ENCODE assay signal across 8 cellular contexts in genomic region chr1:234970371-234970730, GRCh38.
DNase-seq lines count a peak whose midpoint lies in the region; ATAC-seq, FAIRE-seq and TF ChIP-seq lines count a peak whose summit lies in the region.

No MANE protein-coding gene starts in this region.

- H3K4me1 Mint-ChIP-seq in T-helper 1 cell treated with Interleukin-12 subunit alpha and Interleukin-12 subunit beta and Interleukin-4 antibody, amounts not matched to agents 30 μg/mL and 1 μg/mL, for 36 hours (ENCODE audit: low read depth), result peaks cover 62% of the 10 kb centered on the region

- TF ChIP-seq CTCF in astrocyte of the cerebellum (IDR thresholded peaks at IDR 0.05; ENCODE audit: low read depth, low read length, missing control alignments) (no peak), HepG2 (CRISPR knock-in tag; IDR thresholded peaks at IDR 0.05) (no peak), A673 (conservative IDR thresholded peaks at IDR 0.05; ENCODE audit: low read depth, low read length) (no peak)

- H3K4me3 Mint-ChIP-seq in T-helper 1 cell treated with Interleukin-12 subunit alpha and Interleukin-12 subunit beta and Interleukin-4 antibody, amounts not matched to agents 30 μg/mL and 1 μg/mL, for 36 hours, result peak overlapping the region; percentile 47

- WGBS in HepG2 (ENCODE audit: low lambda C conversion rate), result 98% methylated on average over 5 of the region's 5 CpGs
- 45% methylated on average over 5 of the region's 5 CpGs for WGBS in thymus

- H3K27me3 ChIP-seq in HepG2 (ENCODE audit: control insufficient read depth in 1 of 2, insufficient read depth in 2 of 2, low read length in 2 of 2) (no peaks in the 10 kb centered on the region), thymus (ENCODE audit: control insufficient read depth, insufficient read depth) (no peaks in the 10 kb centered on the region), A673 (replicated peaks; ENCODE audit: insufficient read depth, low read depth, low read length, poor library complexity) (no peaks in the 10 kb centered on the region)

- H3K9me3 ChIP-seq in HepG2 (ENCODE audit: low read length) (no peaks in the 10 kb centered on the region), thymus (ENCODE audit: control insufficient read depth) (no peaks in the 10 kb centered on the region), A673 (ENCODE audit: low read depth, low read length, poor library complexity, severe bottlenecking) (no peaks in the 10 kb centered on the region)

- TF ChIP-seq POLR2A in HepG2 (IDR thresholded peaks at IDR 0.05; ENCODE audit: insufficient read depth in 1 of 2, low read depth in 2 of 2, low read length in 2 of 2), result no peak

- BruUV-seq in HepG2 (replicated peaks; lab: Mats Ljungman, UMichigan) (no TSS peak), A673 (replicated peaks; lab: Mats Ljungman, UMichigan) (no TSS peak)

- TF ChIP-seq RAD21 in HepG2 (CRISPR knock-in tag; IDR thresholded peaks at IDR 0.05), result no peak

- H3K36me3 ChIP-seq in HepG2 (replicated peaks in 1 of 2; ENCODE audit: control insufficient read depth in 1 of 2, insufficient read depth in 2 of 2, low read length in 2 of 2) (no peaks in the 10 kb centered on the region), thymus (ENCODE audit: control insufficient read depth, insufficient read depth) (no peaks in the 10 kb centered on the region), A673 (ENCODE audit: insufficient read depth, low read length, poor library complexity, severe bottlenecking) (no peaks in the 10 kb centered on the region)

- DNase-seq in T-helper 1 cell, result no peak
- peak; percentile 95 for DNase-seq in astrocyte of the cerebellum (ENCODE audit: low read depth)
- DNase-seq in HepG2 (ENCODE audit: low spot score), result no peak
- no peak for DNase-seq in A673 (ENCODE audit: low spot score)
- no peak for DNase-seq in NCI-H446 (lab: John Stamatoyannopoulos, UW)

- H3K79me2 ChIP-seq in HepG2 (ENCODE audit: insufficient read depth, low read length), result no peaks in the 10 kb centered on the region

- H3K36me3 Mint-ChIP-seq in T-helper 1 cell treated with Interleukin-12 subunit alpha and Interleukin-12 subunit beta and Interleukin-4 antibody, amounts not matched to agents 30 μg/mL and 1 μg/mL, for 36 hours (ENCODE audit: low read depth), result peaks cover 10% of the 10 kb centered on the region

- H3K27ac ChIP-seq in HepG2 (ENCODE audit: extremely low read length, insufficient read depth, low read length) (peak overlapping the region; percentile 100), thymus (ENCODE audit: low read depth) (peak overlapping the region; percentile 61), A673 (ENCODE audit: low read depth, low read length, poor library complexity, severe bottlenecking) (no peak overlapping the region)

- H3K9me3 Mint-ChIP-seq in T-helper 1 cell treated with Interleukin-12 subunit alpha and Interleukin-12 subunit beta and Interleukin-4 antibody, amounts not matched to agents 30 μg/mL and 1 μg/mL, for 36 hours, result peaks cover 5% of the 10 kb centered on the region

- H3K9ac ChIP-seq in HepG2 (ENCODE audit: insufficient read depth, low read depth, low read length), result no peak overlapping the region

- POLR2A ChIA-PET in HepG2 (lab: Yijun Ruan, JAX), result interaction anchor here (0.9 to 12.9 kb wide), 4 partner anchors 10 to 358 kb away, joined by 3 to 657 read pairs (median 4); no protein-coding TSS in a partner anchor
- POLR2A ChIA-PET in A673 (lab: Charles Lee; ENCODE audit: low non-redundant PET), result no interaction called here

- FAIRE-seq in HepG2 (lab: Jason Lieb, UNC), result no peak

- CTCF ChIA-PET in HepG2 (lab: Yijun Ruan, JAX; ENCODE audit: low intra/inter-chr PET ratio, low total read pairs), result no interaction called here
- CTCF ChIA-PET in A673 (lab: Charles Lee), result no interaction called here

- no peak overlapping the region for H2AFZ ChIP-seq in HepG2 (ENCODE audit: low read length)

- in situ Hi-C loops in astrocyte of the cerebellum (cut with HindIII; ENCODE audit: low sequenced_read_pairs) (no loop called here), HepG2 (cut with HindIII; ENCODE audit: extremely low pct_ligation_motif_present, low pct_unique_long_range_greater_than_20kb) (loop anchor here (10.0 kb wide), 1 partner anchor 476 kb away; no protein-coding TSS in a partner anchor)

- H3K27me3 Mint-ChIP-seq in T-helper 1 cell treated with Interleukin-12 subunit alpha and Interleukin-12 subunit beta and Interleukin-4 antibody, amounts not matched to agents 30 μg/mL and 1 μg/mL, for 36 hours (ENCODE audit: low read depth), result no peaks in the 10 kb centered on the region

- no peak overlapping the region for H3K4me2 ChIP-seq in HepG2 (ENCODE audit: low read depth, low read length)

- no peak overlapping the region for H3K4me3 ChIP-seq in astrocyte of the cerebellum (ENCODE audit: low read depth, low read length)
- H3K4me3 ChIP-seq in HepG2 (replicated peaks in 1 of 3; ENCODE audit: insufficient read depth in 1 of 3, low read depth in 2 of 3, low read length in 3 of 3), result no peak overlapping the region
- H3K4me3 ChIP-seq in thymus (ENCODE audit: low read length), result no peak overlapping the region
- no peak overlapping the region for H3K4me3 ChIP-seq in A673 (ENCODE audit: low read depth, low read length, poor library complexity, severe bottlenecking)

- ATAC-seq in HepG2, result no peak
- ATAC-seq in HG02840 (IDR thresholded peaks at IDR 0.05; ENCODE audit: low FRiP score, unreplicated experiment), result no peak

- H3K27ac Mint-ChIP-seq in T-helper 1 cell treated with Interleukin-12 subunit alpha and Interleukin-12 subunit beta and Interleukin-4 antibody, amounts not matched to agents 30 μg/mL and 1 μg/mL, for 36 hours, result peak overlapping the region; percentile 62

- H4K20me1 ChIP-seq in HepG2 (ENCODE audit: insufficient read depth, low read length), result no peaks in the 10 kb centered on the region

- H3K4me1 ChIP-seq in HepG2 (ENCODE audit: insufficient read depth, low read length) (peaks cover 73% of the 10 kb centered on the region), thymus (ENCODE audit: control insufficient read depth, insufficient read depth, low read length) (peaks cover 21% of the 10 kb centered on the region), A673 (ENCODE audit: insufficient read depth, low read length, poor library complexity, severe bottlenecking) (peaks cover 9% of the 10 kb centered on the region)

- TF ChIP-seq EP300 in HepG2 (IDR thresholded peaks at IDR 0.05; ENCODE audit: low read depth in 2 of 2, low read length in 2 of 2), result no peak
- no peak for TF ChIP-seq EP300 in HepG2 (CRISPR knock-in tag; IDR thresholded peaks at IDR 0.05; ENCODE audit: borderline replicate concordance)

- intact Hi-C loops in HepG2 (cut with micrococcal nuclease; ENCODE audit: unreplicated experiment), result no loop called here
- intact Hi-C loops in A673 (cut with micrococcal nuclease; ENCODE audit: unreplicated experiment), result no loop called here

TF ChIP-seq in HepG2, 621 proteins besides CTCF, POLR2A, EP300 and RAD21:
- TF ChIP-seq ZNF567 (CRISPR knock-in tag; IDR thresholded peaks at IDR 0.05; ENCODE audit: borderline replicate concordance), result no peak
- TF ChIP-seq ATF4 (CRISPR knock-in tag; IDR thresholded peaks at IDR 0.05), result no peak
- TF ChIP-seq NFKB2 (CRISPR knock-in tag; IDR thresholded peaks at IDR 0.05; ENCODE audit: borderline replicate concordance), result no peak
